In the genomic region with DNA sequence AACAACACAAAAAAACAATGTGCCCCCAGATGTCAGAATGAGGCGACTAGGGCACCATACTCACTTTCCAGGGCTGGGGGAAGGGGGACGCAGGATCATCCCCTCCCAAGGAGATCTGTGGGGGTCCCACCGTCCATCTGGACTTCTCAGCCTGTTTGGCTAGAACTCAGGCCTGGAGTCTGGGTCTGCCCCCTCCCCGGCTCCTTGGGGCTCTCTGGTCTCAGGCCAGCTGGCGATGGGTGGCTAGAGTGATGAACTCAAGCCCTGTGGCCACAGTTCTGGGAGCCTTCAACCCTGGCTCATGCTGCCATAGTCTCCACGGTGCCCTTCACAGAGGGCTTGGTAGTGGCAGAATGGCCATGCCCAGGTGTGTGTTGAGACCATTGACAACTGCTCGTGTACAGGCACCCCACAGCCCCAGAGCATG, we compare ENCODE assay signal across 18 cellular contexts. TPM values are rescaled to one million over a fixed set of nuclear protein-coding genes. Genes with fewer than 3 reads are reported as not detected.
DNase-seq lines count a peak whose midpoint lies in the region; ATAC-seq and TF ChIP-seq lines count a peak whose summit lies in the region.
"Had no signal": no experiment of that assay in that cellular context is flagged by ENCODE, and none has a peak within 500 bp of the region (broad histone marks: within the 10 kb centered on the region; RNA-seq: fewer than 3 reads in every experiment).

No MANE protein-coding gene starts in this region.

- no peaks in the 10 kb centered on the region for H3K79me2 ChIP-seq in OCI-LY7 (ENCODE audit: insufficient read depth, low read depth, low read length)

- no peaks in the 10 kb centered on the region for H3K36me3 Mint-ChIP-seq in activated CD4-positive, alpha-beta memory T cell treated with anti-CD3 and anti-CD28 coated beads, Interleukin-2, amount 10 ng/mL, durations not matched to agents 7 days and 5 days (ENCODE audit: low read depth)
- no peaks in the 10 kb centered on the region for H3K36me3 Mint-ChIP-seq in activated CD4-positive, alpha-beta memory T cell treated with anti-CD3 and anti-CD28 coated beads for 36 hours
- H3K36me3 Mint-ChIP-seq in CD4-positive, alpha-beta T cell (ENCODE audit: low read depth) = no peaks in the 10 kb centered on the region

- H3K27ac ChIP-seq in cingulate gyrus (ENCODE audit: low read depth, low read length) (peak overlapping the region; percentile 69), stomach smooth muscle (ENCODE audit: low read length) (peak overlapping the region; percentile 46), OCI-LY7 (ENCODE audit: low read depth, low read length, poor library complexity, severe bottlenecking) (no peak overlapping the region)
- H3K27ac ChIP-seq in CD4-positive, alpha-beta T cell (ENCODE audit: low read depth, low read length) = no peak overlapping the region
- H3K27ac ChIP-seq: adrenal gland had no signal

- H3K4me2 ChIP-seq in OCI-LY7 (ENCODE audit: low read length) = no peak overlapping the region

- H3K4me1 ChIP-seq in stomach smooth muscle (ENCODE audit: control insufficient read depth, insufficient read depth, low read length) (peaks cover 33% of the 10 kb centered on the region), OCI-LY7 (ENCODE audit: insufficient read depth, low read length, poor library complexity, severe bottlenecking) (no peaks in the 10 kb centered on the region)
- H3K4me1 ChIP-seq: HAP-1 had no signal

- H3K4me3 ChIP-seq in stomach smooth muscle (ENCODE audit: low read length in 2 of 2) (no peak overlapping the region), OCI-LY7 (ENCODE audit: low read depth, low read length, poor library complexity, severe bottlenecking) (no peak overlapping the region)
- H3K4me3 ChIP-seq: adrenal gland, HAP-1, skin epidermis had no signal

- H3K4me1 Mint-ChIP-seq in activated CD4-positive, alpha-beta memory T cell treated with anti-CD3 and anti-CD28 coated beads, Interleukin-2, amount 10 ng/mL, durations not matched to agents 7 days and 5 days = no peaks in the 10 kb centered on the region
- no peaks in the 10 kb centered on the region for H3K4me1 Mint-ChIP-seq in activated CD4-positive, alpha-beta memory T cell treated with anti-CD3 and anti-CD28 coated beads for 36 hours (ENCODE audit: low read depth)
- no peaks in the 10 kb centered on the region for H3K4me1 Mint-ChIP-seq in CD4-positive, alpha-beta T cell (ENCODE audit: low read depth)

- H3K9me2 ChIP-seq in OCI-LY7 (ENCODE audit: insufficient read depth, low read length) = no peaks in the 10 kb centered on the region

- CTCF ChIA-PET in activated CD4-positive, alpha-beta memory T cell treated with anti-CD3 and anti-CD28 coated beads, Interleukin-2, amount 10 ng/mL, durations not matched to agents 7 days and 5 days (lab: Charles Lee) = no interaction called here
- CTCF ChIA-PET in activated CD4-positive, alpha-beta memory T cell treated with anti-CD3 and anti-CD28 coated beads for 36 hours (lab: Charles Lee) = interaction anchor here (0.5 kb wide), 1 partner anchor 77 kb away, joined by 3 read pairs; no protein-coding TSS in a partner anchor
- CTCF ChIA-PET in OCI-LY7 (lab: Charles Lee; ENCODE audit: unreplicated experiment) = no interaction called here
- CTCF ChIA-PET in CD4-positive, alpha-beta T cell (lab: Charles Lee) = no interaction called here

- no TSS peak for BruUV-seq in OCI-LY7 (replicated peaks; lab: Mats Ljungman, UMichigan)

- no peaks in the 10 kb centered on the region for H3K9me3 Mint-ChIP-seq in activated CD4-positive, alpha-beta memory T cell treated with anti-CD3 and anti-CD28 coated beads, Interleukin-2, amount 10 ng/mL, durations not matched to agents 7 days and 5 days
- H3K9me3 Mint-ChIP-seq in activated CD4-positive, alpha-beta memory T cell treated with anti-CD3 and anti-CD28 coated beads for 36 hours = no peaks in the 10 kb centered on the region
- no peaks in the 10 kb centered on the region for H3K9me3 Mint-ChIP-seq in CD4-positive, alpha-beta T cell
- H3K9me3 Mint-ChIP-seq: endodermal cell had no signal

- ATAC-seq in CD4-positive, alpha-beta T cell (ENCODE audit: poor library complexity) = no peak
- ATAC-seq: Panc1 had no signal

- peaks cover 2% of the 10 kb centered on the region for H3K27me3 Mint-ChIP-seq in activated CD4-positive, alpha-beta memory T cell treated with anti-CD3 and anti-CD28 coated beads, Interleukin-2, amount 10 ng/mL, durations not matched to agents 7 days and 5 days
- H3K27me3 Mint-ChIP-seq in activated CD4-positive, alpha-beta memory T cell treated with anti-CD3 and anti-CD28 coated beads for 36 hours = peaks cover 2% of the 10 kb centered on the region
- H3K27me3 Mint-ChIP-seq in CD4-positive, alpha-beta T cell = no peaks in the 10 kb centered on the region

- no peak overlapping the region for H3K4me3 Mint-ChIP-seq in activated CD4-positive, alpha-beta memory T cell treated with anti-CD3 and anti-CD28 coated beads, Interleukin-2, amount 10 ng/mL, durations not matched to agents 7 days and 5 days
- H3K4me3 Mint-ChIP-seq in activated CD4-positive, alpha-beta memory T cell treated with anti-CD3 and anti-CD28 coated beads for 36 hours = no peak overlapping the region
- H3K4me3 Mint-ChIP-seq in CD4-positive, alpha-beta T cell = no peak overlapping the region
- H3K4me3 Mint-ChIP-seq: endodermal cell had no signal

- TF ChIP-seq CTCF in OCI-LY7 (conservative IDR thresholded peaks at IDR 0.05; ENCODE audit: low read length) = no peak
- TF ChIP-seq CTCF in CD4-positive, alpha-beta T cell (IDR thresholded peaks at IDR 0.05) = no peak

- H3K27me3 ChIP-seq in stomach smooth muscle (ENCODE audit: control insufficient read depth in 1 of 2, insufficient read depth in 2 of 2, low read length in 2 of 2) = peaks cover 0 to 2% of the 10 kb centered on the region in 2 donors
- no peaks in the 10 kb centered on the region for H3K27me3 ChIP-seq in CD4-positive, alpha-beta T cell (ENCODE audit: control insufficient read depth, insufficient read depth, low read length)
- H3K27me3 ChIP-seq: adrenal gland had no signal

- H4K20me1 ChIP-seq in OCI-LY7 (ENCODE audit: insufficient read depth, low read length) = no peaks in the 10 kb centered on the region

- POLR2A ChIA-PET in activated CD4-positive, alpha-beta memory T cell treated with anti-CD3 and anti-CD28 coated beads, Interleukin-2, amount 10 ng/mL, durations not matched to agents 7 days and 5 days (lab: Charles Lee) = no interaction called here
- POLR2A ChIA-PET in activated CD4-positive, alpha-beta memory T cell treated with anti-CD3 and anti-CD28 coated beads for 36 hours (lab: Charles Lee) = no interaction called here
- POLR2A ChIA-PET in OCI-LY7 (lab: Charles Lee) = no interaction called here
- POLR2A ChIA-PET in CD4-positive, alpha-beta T cell (lab: Charles Lee) = no interaction called here

- H3K36me3 ChIP-seq in stomach smooth muscle (ENCODE audit: control insufficient read depth in 2 of 2, insufficient read depth in 2 of 2, low read length in 2 of 2) (no peaks in the 10 kb centered on the region), OCI-LY7 (ENCODE audit: insufficient read depth, low read length) (no peaks in the 10 kb centered on the region)
- H3K36me3 ChIP-seq: adrenal gland, HAP-1 had no signal

- no peak overlapping the region for H3K9ac ChIP-seq in stomach smooth muscle (ENCODE audit: low read length in 2 of 2)

- no peak overlapping the region for H3K27ac Mint-ChIP-seq in activated CD4-positive, alpha-beta memory T cell treated with anti-CD3 and anti-CD28 coated beads, Interleukin-2, amount 10 ng/mL, durations not matched to agents 7 days and 5 days
- H3K27ac Mint-ChIP-seq in activated CD4-positive, alpha-beta memory T cell treated with anti-CD3 and anti-CD28 coated beads for 36 hours = no peak overlapping the region
- H3K27ac Mint-ChIP-seq in CD4-positive, alpha-beta T cell = no peak overlapping the region
- H3K27ac Mint-ChIP-seq: endodermal cell had no signal

- H3K9me3 ChIP-seq in stomach smooth muscle (ENCODE audit: control insufficient read depth in 2 of 2, low read length in 2 of 2) (peaks cover 0 to 3% of the 10 kb centered on the region in 2 donors), OCI-LY7 (ENCODE audit: low read length) (no peaks in the 10 kb centered on the region)
- H3K9me3 ChIP-seq in CD4-positive, alpha-beta T cell (ENCODE audit: control insufficient read depth, low read length) = no peaks in the 10 kb centered on the region
- H3K9me3 ChIP-seq: adrenal gland, HAP-1 had no signal

- DNase-seq in activated CD4-positive, alpha-beta memory T cell treated with anti-CD3 and anti-CD28 coated beads, Interleukin-2, amount 10 ng/mL, durations not matched to agents 7 days and 5 days = peak; percentile 8
- no peak for DNase-seq in activated CD4-positive, alpha-beta memory T cell treated with anti-CD3 and anti-CD28 coated beads for 36 hours
- DNase-seq in islet precursor cell (peak; percentile 50), OCI-LY7 (ENCODE audit: low spot score) (no peak), SKM-1 (lab: John Stamatoyannopoulos, UW; ENCODE audit: unreplicated experiment) (no peak)
- no peak for DNase-seq in CD4-positive, alpha-beta T cell
- DNase-seq: activated CD4-positive, alpha-beta T cell treated with anti-CD3 and anti-CD28 coated beads for 48 hours; nucleus accumbens; stimulated activated CD4-positive, alpha-beta T cell treated with anti-CD3 and anti-CD28 coated beads, Interleukin-4, amount 100 ng/mL, for 24 hours; trophoblast cell had no signal

- intact Hi-C loops in activated CD4-positive, alpha-beta memory T cell treated with anti-CD3 and anti-CD28 coated beads for 36 hours (cut with micrococcal nuclease) = no loop called here
- intact Hi-C loops in OCI-LY7 (cut with micrococcal nuclease; ENCODE audit: unreplicated experiment) = no loop called here
- intact Hi-C loops in CD4-positive, alpha-beta T cell (cut with DNase I, micrococcal nuclease) = no loop called here

- no peak overlapping the region for H2AFZ ChIP-seq in OCI-LY7 (ENCODE audit: low read length)

RNA-seq across cellular contexts. Expression of a gene that starts 13.6 kb away (rescaled TPM):
- total RNA-seq in activated CD4-positive, alpha-beta memory T cell treated with anti-CD3 and anti-CD28 coated beads, Interleukin-2, amount 10 ng/mL, durations not matched to agents 7 days and 5 days = 1 to 10 TPM in 1 of 2 experiments, under 1 TPM in 1; 0.93 to 1.1 TPM
- total RNA-seq in activated CD4-positive, alpha-beta memory T cell treated with anti-CD3 and anti-CD28 coated beads for 36 hours = 1 to 10 TPM; 1.0 to 1.1 TPM
- total RNA-seq in OCI-LY7 (2014; rRNA removed; shearing (Covaris generic)) = 0.05 and 0.09 TPM in 2 replicates
- not detected in 2 replicates for total RNA-seq in OCI-LY7 (2022)
- total RNA-seq in CD4-positive, alpha-beta T cell = under 1 TPM; 0.47 to 0.80 TPM

RNA-seq across cellular contexts. Expression of a gene that starts 18.2 kb away (rescaled TPM):
- not detected for total RNA-seq in activated CD4-positive, alpha-beta memory T cell treated with anti-CD3 and anti-CD28 coated beads, Interleukin-2, amount 10 ng/mL, durations not matched to agents 7 days and 5 days
- not detected for total RNA-seq in activated CD4-positive, alpha-beta memory T cell treated with anti-CD3 and anti-CD28 coated beads for 36 hours
- total RNA-seq in OCI-LY7 (2014; rRNA removed; shearing (Covaris generic)) = not detected in 2 replicates
- total RNA-seq in OCI-LY7 (2022) = not detected in 2 replicates
- total RNA-seq in CD4-positive, alpha-beta T cell = not detected
- total RNA-seq: endodermal cell, kidney epithelial cell had no signal

RNA-seq across cellular contexts. Expression of a gene that starts 35.5 kb away (rescaled TPM):
- under 1 TPM in 1 of 2 experiments, not detected in 1; 0.25 TPM for total RNA-seq in activated CD4-positive, alpha-beta memory T cell treated with anti-CD3 and anti-CD28 coated beads, Interleukin-2, amount 10 ng/mL, durations not matched to agents 7 days and 5 days
- total RNA-seq in activated CD4-positive, alpha-beta memory T cell treated with anti-CD3 and anti-CD28 coated beads for 36 hours = not detected
- total RNA-seq in OCI-LY7 (2014; rRNA removed; shearing (Covaris generic)) = not detected in 2 replicates
- not detected in 2 replicates for total RNA-seq in OCI-LY7 (2022)
- total RNA-seq in CD4-positive, alpha-beta T cell = not detected
- total RNA-seq: endodermal cell, kidney epithelial cell had no signal

Comparison
In these comparisons a context has a peak if more than half of its experiments do, and no peak if none do; other contexts are left out.
1. DNase-seq: peak in activated CD4-positive, alpha-beta memory T cell treated with anti-CD3 and anti-CD28 coated beads, Interleukin-2, amount 10 ng/mL, durations not matched to agents 7 days and 5 days (single experiment) and islet precursor cell (single experiment); none in activated CD4-positive, alpha-beta memory T cell treated with anti-CD3 and anti-CD28 coated beads for 36 hours (single experiment), OCI-LY7 (single experiment), CD4-positive, alpha-beta T cell (0 of 10) and SKM-1 (single experiment).
2. H3K27ac ChIP-seq: peak in cingulate gyrus (single experiment) and stomach smooth muscle (single experiment); none in OCI-LY7 (single experiment) and CD4-positive, alpha-beta T cell (single experiment).